In genomic region chr15:83893308-83893707, GRCh38 we compare ENCODE assay signal across 1 cellular context.
TF ChIP-seq lines count a peak whose summit lies in the region.

No MANE protein-coding gene starts in this region.

TF ChIP-seq in HepG2, 621 proteins besides CTCF, POLR2A, EP300 and RAD21 (continued from another document):
- TF ChIP-seq HBP1 (CRISPR knock-in tag; IDR thresholded peaks at IDR 0.05; ENCODE audit: low read depth), result no peak
